Comparison of ENCODE assay signal across 31 cellular contexts in the genomic region with DNA sequence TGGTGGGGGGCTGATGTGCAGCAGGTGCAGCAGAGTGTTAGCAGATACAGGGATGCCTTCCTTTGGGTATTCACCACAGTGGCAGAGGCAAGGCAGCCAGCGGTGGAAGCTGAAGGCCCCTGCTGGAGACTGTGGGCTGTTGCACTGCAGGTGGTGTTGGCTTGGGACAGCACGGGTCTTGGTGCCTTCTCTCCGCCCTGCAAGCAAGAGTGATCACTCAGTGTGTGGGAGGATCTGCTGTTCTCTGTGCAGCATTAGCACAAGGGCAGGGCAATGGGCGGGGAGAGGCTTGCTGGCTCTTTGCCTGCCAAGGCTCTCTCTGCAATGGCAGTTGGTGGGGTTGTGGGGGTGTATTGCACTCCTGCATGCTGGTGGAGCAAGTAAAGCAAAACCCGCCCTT.
DNase-seq lines count a peak whose midpoint lies in the region; ATAC-seq and TF ChIP-seq lines count a peak whose summit lies in the region.
"Had no signal": no experiment of that assay in that cellular context is flagged by ENCODE, and none has a peak within 500 bp of the region (broad histone marks: within the 10 kb centered on the region; RNA-seq: fewer than 3 reads in every experiment).

No MANE protein-coding gene starts in this region.

- no peaks in the 10 kb centered on the region for H3K79me1 ChIP-seq in trophoblast cell (ENCODE audit: low read length)

- H3K14ac ChIP-seq in trophoblast cell (ENCODE audit: low read length), result no peak overlapping the region

- H3K9me3 ChIP-seq in endodermal cell (ENCODE audit: control insufficient read depth, low read length) (no peaks in the 10 kb centered on the region), neural progenitor cell (ENCODE audit: low read depth) (no peaks in the 10 kb centered on the region), trophoblast cell (ENCODE audit: insufficient read depth, low read depth, low read length) (no peaks in the 10 kb centered on the region)
- H3K9me3 ChIP-seq: gastrocnemius medialis, SK-N-SH, thoracic aorta had no signal

- no peak overlapping the region for H4K12ac ChIP-seq in trophoblast cell (ENCODE audit: low read depth, low read length)

- peak; percentile 16 for DNase-seq in NCI-H2029 (lab: John Stamatoyannopoulos, UW)
- DNase-seq in NCI-H2029 treated with DMSO at 0.1 percent for 48 hours (lab: John Stamatoyannopoulos, UW), result no peak
- peak; percentile 2 for DNase-seq in MV-4-11 (lab: John Stamatoyannopoulos, UW)
- DNase-seq in endodermal cell, result peak; percentile 65
- no peak for DNase-seq in neural progenitor cell (ENCODE audit: low spot score)
- no peak for DNase-seq in NCI-H1417 treated with DMSO at 0.1 percent for 48 hours (lab: John Stamatoyannopoulos, UW)
- no peak for DNase-seq in trophoblast cell
- DNase-seq: 8988T; activated CD4-positive, alpha-beta T cell treated with anti-CD3 and anti-CD28 coated beads for 36 hours; activated gamma-delta T cell; activated T-cell treated with anti-CD3 and anti-CD28 coated beads, Interleukin-2, amount 50 U/mL, for 1 hour; CD4-positive, alpha-beta T cell; dermis blood vessel endothelial cell; EL; gastrocnemius medialis; immature natural killer cell; Kasumi-1; left lung; NCI-H1092 treated with DMSO at 0.1 percent for 48 hours; NCI-H1930; NCI-H748 treated with DMSO at 0.1 percent for 48 hours; nucleus accumbens; SK-N-SH; stimulated activated CD4-positive, alpha-beta T cell treated with anti-CD3 and anti-CD28 coated beads, Interleukin-15, amount 100 ng/mL, for 24 hours; stimulated activated naive CD8-positive, alpha-beta T cell treated with anti-CD3 and anti-CD28 coated beads, Interleukin-15, Interleukin-2, amounts not matched to agents 100 U/mL and 50 U/mL, for 24 hours had no signal

- no peaks in the 10 kb centered on the region for H3F3A ChIP-seq in neural progenitor cell (ENCODE audit: low read depth)

- no peak overlapping the region for H2BK120ac ChIP-seq in trophoblast cell (ENCODE audit: insufficient read depth, low read length, poor library complexity)

- H3K4me1 ChIP-seq in endodermal cell (ENCODE audit: control insufficient read depth, insufficient read depth, low read length), result no peaks in the 10 kb centered on the region
- H3K4me1 ChIP-seq in neural progenitor cell, result no peaks in the 10 kb centered on the region
- no peaks in the 10 kb centered on the region for H3K4me1 ChIP-seq in trophoblast cell (ENCODE audit: control insufficient read depth in 1 of 2, insufficient read depth in 2 of 2, low read length in 2 of 2)
- H3K4me1 ChIP-seq: gastrocnemius medialis, left lung had no signal

- H3K4me1 Mint-ChIP-seq in endodermal cell (no peaks in the 10 kb centered on the region), neural progenitor cell (no peaks in the 10 kb centered on the region)
- H3K4me1 Mint-ChIP-seq: activated CD4-positive, alpha-beta T cell treated with anti-CD3 and anti-CD28 coated beads for 36 hours; central memory CD8-positive, alpha-beta T cell; immature natural killer cell had no signal

- H3K27me3 Mint-ChIP-seq in endodermal cell (ENCODE audit: insufficient read depth), result no peaks in the 10 kb centered on the region
- H3K27me3 Mint-ChIP-seq in neural progenitor cell (ENCODE audit: insufficient read depth, low read depth), result no peaks in the 10 kb centered on the region
- H3K27me3 Mint-ChIP-seq: activated CD4-positive, alpha-beta T cell treated with anti-CD3 and anti-CD28 coated beads for 36 hours; CD4-positive, alpha-beta T cell; central memory CD8-positive, alpha-beta T cell had no signal

- no peaks in the 10 kb centered on the region for H3K36me3 Mint-ChIP-seq in endodermal cell (ENCODE audit: low read depth)
- no peaks in the 10 kb centered on the region for H3K36me3 Mint-ChIP-seq in neural progenitor cell
- H3K36me3 Mint-ChIP-seq: immature natural killer cell had no signal

- H3K27me3 ChIP-seq in endodermal cell (ENCODE audit: control insufficient read depth, insufficient read depth, low read length, poor library complexity, severe bottlenecking) (no peaks in the 10 kb centered on the region), neural progenitor cell (no peaks in the 10 kb centered on the region), trophoblast cell (ENCODE audit: insufficient read depth, low read length) (no peaks in the 10 kb centered on the region)
- H3K27me3 ChIP-seq: gastrocnemius medialis, left lung had no signal

- WGBS in endodermal cell (ENCODE audit: insufficient coverage in 1 of 2, insufficient read length in 1 of 2), 2 experiments, result 92% methylated on average over 5 of the region's 5 CpGs; no CpG with 5 or more reads in 1 of the 2 experiments
- WGBS in trophoblast cell (ENCODE audit: extremely low coverage, insufficient coverage, insufficient read length), result no CpG with 5 or more reads among the region's 5 CpGs

- no peak overlapping the region for H2AFZ ChIP-seq in neural progenitor cell (replicated peaks)
- no peak overlapping the region for H2AFZ ChIP-seq in trophoblast cell (ENCODE audit: insufficient read depth, low read length, poor library complexity)

- H3K9ac ChIP-seq in endodermal cell (ENCODE audit: extremely low read depth, low read length, poor library complexity, severe bottlenecking), result no peak overlapping the region
- no peak overlapping the region for H3K9ac ChIP-seq in neural progenitor cell
- no peak overlapping the region for H3K9ac ChIP-seq in trophoblast cell (ENCODE audit: low read length)
- H3K9ac ChIP-seq: SK-N-SH had no signal

- no peak overlapping the region for H3K27ac Mint-ChIP-seq in endodermal cell
- no peak overlapping the region for H3K27ac Mint-ChIP-seq in neural progenitor cell
- H3K27ac Mint-ChIP-seq: activated CD4-positive, alpha-beta T cell treated with anti-CD3 and anti-CD28 coated beads for 36 hours; CD4-positive, alpha-beta T cell; immature natural killer cell; T-helper 1 cell treated with Interleukin-12 subunit alpha and Interleukin-12 subunit beta and Interleukin-4 antibody, amounts not matched to agents 30 μg/mL and 1 μg/mL, for 36 hours had no signal

- H2AK5ac ChIP-seq in trophoblast cell (ENCODE audit: low read length), result no peak overlapping the region

- no peak overlapping the region for H3K4me2 ChIP-seq in neural progenitor cell
- no peak overlapping the region for H3K4me2 ChIP-seq in trophoblast cell (ENCODE audit: low read length)
- H3K4me2 ChIP-seq: SK-N-SH had no signal

- H2BK5ac ChIP-seq in trophoblast cell (ENCODE audit: low read depth, low read length, poor library complexity), result no peak overlapping the region

- H3K79me2 ChIP-seq in neural progenitor cell (ENCODE audit: low read depth) (no peaks in the 10 kb centered on the region), trophoblast cell (ENCODE audit: control insufficient read depth, insufficient read depth, low read length, poor library complexity) (no peaks in the 10 kb centered on the region)

- H3K9me3 Mint-ChIP-seq in endodermal cell, result peaks cover 57% of the 10 kb centered on the region
- no peaks in the 10 kb centered on the region for H3K9me3 Mint-ChIP-seq in neural progenitor cell
- H3K9me3 Mint-ChIP-seq: central memory CD8-positive, alpha-beta T cell; T-helper 1 cell treated with Interleukin-12 subunit alpha and Interleukin-12 subunit beta and Interleukin-4 antibody, amounts not matched to agents 30 μg/mL and 1 μg/mL, for 36 hours had no signal

- peak; percentile 63 for TF ChIP-seq CTCF in endodermal cell (conservative IDR thresholded peaks at IDR 0.05)
- peak; percentile 7 for TF ChIP-seq CTCF in neural progenitor cell (IDR thresholded peaks at IDR 0.05)

- H2BK12ac ChIP-seq in trophoblast cell (ENCODE audit: low read length), result no peak overlapping the region

- no peak overlapping the region for H4K8ac ChIP-seq in trophoblast cell (ENCODE audit: low read depth, low read length)

- H3K4me3 ChIP-seq in endodermal cell (ENCODE audit: low read length) (no peak overlapping the region), neural progenitor cell (no peak overlapping the region), trophoblast cell (ENCODE audit: low read depth, low read length) (no peak overlapping the region)
- H3K4me3 ChIP-seq: gastrocnemius medialis, left lung, thoracic aorta had no signal

- no peak overlapping the region for H3K23ac ChIP-seq in trophoblast cell (ENCODE audit: low read length)

- H3K36me3 ChIP-seq in endodermal cell (ENCODE audit: control insufficient read depth, insufficient read depth, low read length), result no peaks in the 10 kb centered on the region
- no peaks in the 10 kb centered on the region for H3K36me3 ChIP-seq in neural progenitor cell
- no peaks in the 10 kb centered on the region for H3K36me3 ChIP-seq in trophoblast cell (ENCODE audit: control insufficient read depth in 1 of 2, insufficient read depth in 2 of 2, low read length in 2 of 2)
- H3K36me3 ChIP-seq: gastrocnemius medialis, left lung, thoracic aorta had no signal

- H3K18ac ChIP-seq in trophoblast cell (ENCODE audit: low read length), result no peak overlapping the region

- H3K4ac ChIP-seq in trophoblast cell (ENCODE audit: low read depth, low read length), result no peak overlapping the region

- H4K20me1 ChIP-seq in neural progenitor cell (ENCODE audit: low read depth), result no peaks in the 10 kb centered on the region

- no peak for ATAC-seq in GM21423 (IDR thresholded peaks at IDR 0.05; ENCODE audit: unreplicated experiment)
- ATAC-seq: activated CD4-positive, alpha-beta T cell treated with anti-CD3 and anti-CD28 coated beads for 36 hours; gastrocnemius medialis; HepG2; left lung; stimulated activated naive CD8-positive, alpha-beta T cell treated with anti-CD3 and anti-CD28 coated beads, Interleukin-15, Interleukin-2, amounts not matched to agents 100 U/mL and 50 U/mL, for 24 hours had no signal

- H3K27ac ChIP-seq in endodermal cell (ENCODE audit: low read depth, low read length), result no peak overlapping the region
- H3K27ac ChIP-seq in neural progenitor cell, result no peak overlapping the region
- no peak overlapping the region for H3K27ac ChIP-seq in trophoblast cell (ENCODE audit: low read depth, low read length)
- H3K27ac ChIP-seq: gastrocnemius medialis, HL-60, left lung, thoracic aorta had no signal

- no peak overlapping the region for H4K91ac ChIP-seq in trophoblast cell (ENCODE audit: low read depth, low read length)

- H3K4me3 Mint-ChIP-seq in endodermal cell (no peak overlapping the region), neural progenitor cell (no peak overlapping the region)
- H3K4me3 Mint-ChIP-seq: activated CD4-positive, alpha-beta T cell treated with anti-CD3 and anti-CD28 coated beads for 36 hours; CD4-positive, alpha-beta T cell; central memory CD8-positive, alpha-beta T cell; immature natural killer cell; T-helper 1 cell treated with Interleukin-12 subunit alpha and Interleukin-12 subunit beta and Interleukin-4 antibody, amounts not matched to agents 30 μg/mL and 1 μg/mL, for 36 hours had no signal

Comparison
In these comparisons a context has a peak if more than half of its experiments do, and no peak if none do; other contexts are left out.
1. DNase-seq: peak in NCI-H2029 (single experiment), MV-4-11 (single experiment) and endodermal cell (single experiment); none in NCI-H2029 treated with DMSO at 0.1 percent for 48 hours (single experiment), neural progenitor cell (single experiment), NCI-H1417 treated with DMSO at 0.1 percent for 48 hours (single experiment) and trophoblast cell (0 of 2).